Comparison of ENCODE assay signal across 16 cellular contexts in genomic region chr3:21013566-21013965, GRCh38.
A peak's percentile ranks its signal among the peaks of the same experiment; 100 is the strongest.
DNase-seq lines count a peak whose midpoint lies in the region; ATAC-seq, FAIRE-seq and TF ChIP-seq lines count a peak whose summit lies in the region.
"Had no signal": no experiment of that assay in that cellular context is flagged by ENCODE, and none has a peak within 500 bp of the region (broad histone marks: within the 10 kb centered on the region; RNA-seq: fewer than 3 reads in every experiment).

No MANE protein-coding gene starts in this region.

- no peak for TF ChIP-seq CTCF in bronchial epithelial cell (IDR thresholded peaks at IDR 0.05; ENCODE audit: insufficient read depth, low read length, severe bottlenecking)
- TF ChIP-seq CTCF in retinal pigment epithelial cell (conservative IDR thresholded peaks at IDR 0.05; ENCODE audit: low read depth, low read length), result no peak

- H3K4me3 ChIP-seq in bronchial epithelial cell (ENCODE audit: low read depth, low read length) (no peak overlapping the region), retinal pigment epithelial cell (ENCODE audit: low read length) (no peak overlapping the region)
- H3K4me3 ChIP-seq: A549 had no signal

- peak; percentile 8 for DNase-seq in EL
- DNase-seq in NCI-H226, result peak; percentile 48
- peak; percentile 75 for DNase-seq in bronchial epithelial cell (ENCODE audit: low read depth)
- peak; percentile 6 for DNase-seq in retinal pigment epithelial cell (ENCODE audit: low read depth)
- no peak for DNase-seq in medulla oblongata (ENCODE audit: extremely low spot score)
- DNase-seq in foreskin melanocyte, result no peak
- DNase-seq: CD8-positive, alpha-beta T cell; COR-L47; DMS153; DMS79 treated with DMSO at 0.1 percent for 48 hours; GDM1; GOT3; H9 had no signal

- no peak for FAIRE-seq in bronchial epithelial cell (lab: Jason Lieb, UNC)
- FAIRE-seq: A549, D721Med had no signal

- no peaks in the 10 kb centered on the region for H3K36me3 ChIP-seq in bronchial epithelial cell (ENCODE audit: control insufficient read depth, insufficient read depth, low read length)

- no peak for ATAC-seq in GM21423 (IDR thresholded peaks at IDR 0.05; ENCODE audit: unreplicated experiment)
- ATAC-seq: A549; CD8-positive, alpha-beta T cell had no signal

- no peaks in the 10 kb centered on the region for H3K27me3 ChIP-seq in bronchial epithelial cell (ENCODE audit: control insufficient read depth, insufficient read depth, low read length)

Comparison
In these comparisons a context has a peak if more than half of its experiments do, and no peak if none do; other contexts are left out.
1. DNase-seq: peak in EL (single experiment), NCI-H226 (single experiment), bronchial epithelial cell (single experiment) and retinal pigment epithelial cell (single experiment); none in medulla oblongata (single experiment) and foreskin melanocyte (single experiment).